ENCODE assay signal across 19 cellular contexts in genomic region chr1:4638347-4638734, GRCh38. TPM values are rescaled to one million over a fixed set of nuclear protein-coding genes. Genes with fewer than 3 reads are reported as not detected.
"Had no signal": no experiment of that assay in that cellular context is flagged by ENCODE, and none has a peak within 500 bp of the region (broad histone marks: within the 10 kb centered on the region; RNA-seq: fewer than 3 reads in every experiment).

No MANE protein-coding gene starts in this region.

- ATAC-seq: activated CD4-positive, alpha-beta T cell treated with anti-CD3 and anti-CD28 coated beads for 36 hours; left colon; lower lobe of right lung had no signal

- H3K4me3 ChIP-seq: ascending aorta, breast epithelium, lower lobe of right lung, right atrium auricular region had no signal

- H3K36me3 Mint-ChIP-seq: activated naive CD4-positive, alpha-beta T cell treated with anti-CD3 and anti-CD28 coated beads, Interleukin-2, amount 10 ng/mL, durations not matched to agents 7 days and 5 days; mesothelial cell of epicardium had no signal

- H3K4me3 Mint-ChIP-seq: activated CD4-positive, alpha-beta memory T cell treated with anti-CD3 and anti-CD28 coated beads, Interleukin-2, amount 10 ng/mL, durations not matched to agents 7 days and 5 days; activated CD4-positive, alpha-beta T cell treated with anti-CD3 and anti-CD28 coated beads for 36 hours; activated naive CD4-positive, alpha-beta T cell treated with anti-CD3 and anti-CD28 coated beads, Interleukin-2, amount 10 ng/mL, durations not matched to agents 7 days and 5 days; activated T-cell treated with anti-CD3 and anti-CD28 coated beads, Interleukin-2, amount 50 U/mL, for 24 hours; mesothelial cell of epicardium had no signal

- H3K27ac ChIP-seq: ascending aorta, breast epithelium, lower lobe of right lung, neutrophil, right atrium auricular region had no signal

- H3K4me1 Mint-ChIP-seq: activated CD4-positive, alpha-beta memory T cell treated with anti-CD3 and anti-CD28 coated beads, Interleukin-2, amount 10 ng/mL, durations not matched to agents 7 days and 5 days; activated CD4-positive, alpha-beta T cell treated with anti-CD3 and anti-CD28 coated beads for 36 hours; activated naive CD4-positive, alpha-beta T cell treated with anti-CD3 and anti-CD28 coated beads, Interleukin-2, amount 10 ng/mL, durations not matched to agents 7 days and 5 days; mesothelial cell of epicardium had no signal

- H3K27me3 ChIP-seq: ascending aorta, breast epithelium, right atrium auricular region had no signal

- H3K9me3 Mint-ChIP-seq: activated CD4-positive, alpha-beta memory T cell treated with anti-CD3 and anti-CD28 coated beads, Interleukin-2, amount 10 ng/mL, durations not matched to agents 7 days and 5 days; activated naive CD4-positive, alpha-beta T cell treated with anti-CD3 and anti-CD28 coated beads, Interleukin-2, amount 10 ng/mL, durations not matched to agents 7 days and 5 days; activated T-cell treated with anti-CD3 and anti-CD28 coated beads, Interleukin-2, amount 50 U/mL, for 24 hours; mesothelial cell of epicardium had no signal

- H3K4me1 ChIP-seq: ascending aorta, breast epithelium, lower lobe of right lung, right atrium auricular region had no signal

- H3K27ac Mint-ChIP-seq: activated CD4-positive, alpha-beta memory T cell treated with anti-CD3 and anti-CD28 coated beads, Interleukin-2, amount 10 ng/mL, durations not matched to agents 7 days and 5 days; activated CD4-positive, alpha-beta T cell treated with anti-CD3 and anti-CD28 coated beads for 36 hours; activated naive CD4-positive, alpha-beta T cell treated with anti-CD3 and anti-CD28 coated beads, Interleukin-2, amount 10 ng/mL, durations not matched to agents 7 days and 5 days; activated T-cell treated with anti-CD3 and anti-CD28 coated beads, Interleukin-2, amount 50 U/mL, for 24 hours; mesothelial cell of epicardium had no signal

- H3K36me3 ChIP-seq: ascending aorta, breast epithelium, lower lobe of right lung, neutrophil, right atrium auricular region had no signal

- DNase-seq: activated CD4-positive, alpha-beta memory T cell treated with anti-CD3 and anti-CD28 coated beads, Interleukin-2, amount 10 ng/mL, durations not matched to agents 7 days and 5 days; activated CD4-positive, alpha-beta T cell treated with anti-CD3 and anti-CD28 coated beads for 36 hours; activated naive CD4-positive, alpha-beta T cell treated with anti-CD3 and anti-CD28 coated beads, Interleukin-2, amount 10 ng/mL, durations not matched to agents 7 days and 5 days; activated T-cell treated with anti-CD3 and anti-CD28 coated beads, Interleukin-2, amount 50 U/mL, for 24 hours; cerebellar nuclear complex; effector memory CD4-positive, alpha-beta T cell; foreskin melanocyte; left colon; lower lobe of right lung; stimulated activated CD4-positive, alpha-beta T cell treated with anti-CD3 and anti-CD28 coated beads, Interleukin-4, amount 100 ng/mL, for 24 hours; stimulated activated naive CD4-positive, alpha-beta T cell treated with Interleukin-2 at 50 U/mL for 16 hours; substantia nigra had no signal

RNA-seq across cellular contexts. Expression of gene AJAP1, which starts 16.1 kb away (rescaled TPM):
- total RNA-seq: activated CD4-positive, alpha-beta memory T cell treated with anti-CD3 and anti-CD28 coated beads, Interleukin-2, amount 10 ng/mL, durations not matched to agents 7 days and 5 days; activated CD4-positive, alpha-beta T cell treated with anti-CD3 and anti-CD28 coated beads for 36 hours; fibroblast of lung; myocyte had no signal
